In the genomic region with DNA sequence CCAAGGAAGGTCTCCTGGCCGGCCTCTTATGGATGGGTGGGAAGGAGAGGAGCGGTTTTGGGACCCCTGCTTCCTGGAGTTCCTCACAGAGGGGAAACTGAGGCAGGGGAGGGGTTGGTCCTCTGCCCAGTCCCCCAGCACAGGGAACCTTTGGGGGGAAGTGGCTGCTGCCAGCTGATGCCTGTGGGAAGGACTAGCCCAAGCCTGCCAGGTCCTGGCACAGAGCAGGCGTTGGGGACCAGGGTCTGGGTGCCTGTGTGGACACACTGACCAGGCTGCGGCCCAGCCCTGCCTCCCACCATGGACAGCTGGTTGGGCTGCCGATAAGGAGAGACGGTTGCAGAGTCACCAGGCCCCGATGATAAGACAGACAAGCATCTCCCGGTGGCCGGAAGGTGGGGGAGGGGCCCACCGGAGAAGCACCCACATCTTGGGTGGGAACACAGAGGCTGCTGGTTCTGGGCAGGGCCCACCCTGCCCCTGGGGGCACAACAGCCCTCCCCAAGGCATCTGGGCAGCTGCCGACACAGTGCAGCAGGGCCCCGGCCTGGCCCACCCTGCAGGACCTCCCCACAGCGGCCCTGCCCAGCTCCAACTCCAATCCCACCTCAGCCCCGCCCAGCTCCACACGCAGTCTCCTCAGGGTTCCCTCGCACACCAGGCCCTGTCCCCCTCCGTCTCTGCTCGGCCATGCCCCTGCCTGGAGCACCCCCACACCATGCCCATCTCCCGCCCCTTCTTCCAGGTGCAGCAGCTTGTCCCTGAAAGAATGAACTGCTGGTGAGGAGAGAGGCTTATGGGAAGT, we compare ENCODE assay signal across 1 cellular context.
A peak's percentile ranks its signal among the peaks of the same experiment; 100 is the strongest.
TF ChIP-seq lines count a peak whose summit lies in the region.

No MANE protein-coding gene starts in this region.

TF ChIP-seq in K562, 482 proteins besides CTCF, POLR2A, EP300 and RAD21 (continued from another document and continues in another):
- TF ChIP-seq, protein P1, sequence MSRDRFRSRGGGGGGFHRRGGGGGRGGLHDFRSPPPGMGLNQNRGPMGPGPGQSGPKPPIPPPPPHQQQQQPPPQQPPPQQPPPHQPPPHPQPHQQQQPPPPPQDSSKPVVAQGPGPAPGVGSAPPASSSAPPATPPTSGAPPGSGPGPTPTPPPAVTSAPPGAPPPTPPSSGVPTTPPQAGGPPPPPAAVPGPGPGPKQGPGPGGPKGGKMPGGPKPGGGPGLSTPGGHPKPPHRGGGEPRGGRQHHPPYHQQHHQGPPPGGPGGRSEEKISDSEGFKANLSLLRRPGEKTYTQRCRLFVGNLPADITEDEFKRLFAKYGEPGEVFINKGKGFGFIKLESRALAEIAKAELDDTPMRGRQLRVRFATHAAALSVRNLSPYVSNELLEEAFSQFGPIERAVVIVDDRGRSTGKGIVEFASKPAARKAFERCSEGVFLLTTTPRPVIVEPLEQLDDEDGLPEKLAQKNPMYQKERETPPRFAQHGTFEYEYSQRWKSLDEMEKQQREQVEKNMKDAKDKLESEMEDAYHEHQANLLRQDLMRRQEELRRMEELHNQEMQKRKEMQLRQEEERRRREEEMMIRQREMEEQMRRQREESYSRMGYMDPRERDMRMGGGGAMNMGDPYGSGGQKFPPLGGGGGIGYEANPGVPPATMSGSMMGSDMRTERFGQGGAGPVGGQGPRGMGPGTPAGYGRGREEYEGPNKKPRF (IDR thresholded peaks at IDR 0.05; ENCODE audit: low read depth, low read length), result no peak
- TF ChIP-seq RBBP5 (IDR thresholded peaks at IDR 0.05; ENCODE audit: borderline replicate concordance, insufficient read depth, low read length, poor library complexity, severe bottlenecking), result no peak
- TF ChIP-seq ZNF778 (CRISPR knock-in tag; IDR thresholded peaks at IDR 0.05), result no peak
- no peak; a peak in 1 of 3 replicates for TF ChIP-seq CBX3 (IDR thresholded peaks at IDR 0.05; ENCODE audit: borderline replicate concordance in 1 of 2, low read length in 2 of 2)
- TF ChIP-seq NCOR1 (IDR thresholded peaks at IDR 0.05), result peak; percentile 92
- TF ChIP-seq BRD9 (IDR thresholded peaks at IDR 0.05; ENCODE audit: low read depth, partially characterized antibody), result peak; percentile 77
- no peak for TF ChIP-seq SAFB2 (IDR thresholded peaks at IDR 0.05; ENCODE audit: borderline replicate concordance, low read depth, low read length, severe bottlenecking)
- TF ChIP-seq, protein P2, sequence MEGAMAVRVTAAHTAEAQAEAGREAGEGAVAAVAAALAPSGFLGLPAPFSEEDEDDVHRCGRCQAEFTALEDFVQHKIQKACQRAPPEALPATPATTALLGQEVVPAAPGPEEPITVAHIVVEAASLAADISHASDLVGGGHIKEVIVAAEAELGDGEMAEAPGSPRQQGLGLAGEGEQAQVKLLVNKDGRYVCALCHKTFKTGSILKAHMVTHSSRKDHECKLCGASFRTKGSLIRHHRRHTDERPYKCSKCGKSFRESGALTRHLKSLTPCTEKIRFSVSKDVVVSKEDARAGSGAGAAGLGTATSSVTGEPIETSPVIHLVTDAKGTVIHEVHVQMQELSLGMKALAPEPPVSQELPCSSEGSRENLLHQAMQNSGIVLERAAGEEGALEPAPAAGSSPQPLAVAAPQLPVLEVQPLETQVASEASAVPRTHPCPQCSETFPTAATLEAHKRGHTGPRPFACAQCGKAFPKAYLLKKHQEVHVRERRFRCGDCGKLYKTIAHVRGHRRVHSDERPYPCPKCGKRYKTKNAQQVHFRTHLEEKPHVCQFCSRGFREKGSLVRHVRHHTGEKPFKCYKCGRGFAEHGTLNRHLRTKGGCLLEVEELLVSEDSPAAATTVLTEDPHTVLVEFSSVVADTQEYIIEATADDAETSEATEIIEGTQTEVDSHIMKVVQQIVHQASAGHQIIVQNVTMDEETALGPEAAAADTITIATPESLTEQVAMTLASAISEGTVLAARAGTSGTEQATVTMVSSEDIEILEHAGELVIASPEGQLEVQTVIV (CRISPR knock-in tag; IDR thresholded peaks at IDR 0.05; ENCODE audit: borderline replicate concordance), result no peak; the same call in 1 of the 2 replicates
- TF ChIP-seq MYC (IDR thresholded peaks at IDR 0.05; ENCODE audit: low read depth, low read length), result no peak
- peak; percentile 76; the same call in 1 of the 2 replicates for TF ChIP-seq MYC (CRISPR knock-in tag; IDR thresholded peaks at IDR 0.05; ENCODE audit: borderline replicate concordance, low read depth)
- TF ChIP-seq, protein P3, sequence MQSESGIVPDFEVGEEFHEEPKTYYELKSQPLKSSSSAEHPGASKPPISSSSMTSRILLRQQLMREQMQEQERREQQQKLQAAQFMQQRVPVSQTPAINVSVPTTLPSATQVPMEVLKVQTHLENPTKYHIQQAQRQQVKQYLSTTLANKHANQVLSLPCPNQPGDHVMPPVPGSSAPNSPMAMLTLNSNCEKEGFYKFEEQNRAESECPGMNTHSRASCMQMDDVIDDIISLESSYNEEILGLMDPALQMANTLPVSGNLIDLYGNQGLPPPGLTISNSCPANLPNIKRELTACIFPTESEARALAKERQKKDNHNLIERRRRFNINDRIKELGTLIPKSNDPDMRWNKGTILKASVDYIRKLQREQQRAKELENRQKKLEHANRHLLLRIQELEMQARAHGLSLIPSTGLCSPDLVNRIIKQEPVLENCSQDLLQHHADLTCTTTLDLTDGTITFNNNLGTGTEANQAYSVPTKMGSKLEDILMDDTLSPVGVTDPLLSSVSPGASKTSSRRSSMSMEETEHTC (IDR thresholded peaks at IDR 0.05), result peak; percentile 79
- TF ChIP-seq ZNF121 (CRISPR knock-in tag; conservative IDR thresholded peaks at IDR 0.05), result no peak
- TF ChIP-seq PHB2 (IDR thresholded peaks at IDR 0.05; ENCODE audit: low read depth), result peak; percentile 9; the same call in 1 of the 2 replicates
- TF ChIP-seq BCL6 (CRISPR knock-in tag; IDR thresholded peaks at IDR 0.05), result no peak
- no peak for TF ChIP-seq ARID2 (IDR thresholded peaks at IDR 0.05)
- TF ChIP-seq, protein P4, sequence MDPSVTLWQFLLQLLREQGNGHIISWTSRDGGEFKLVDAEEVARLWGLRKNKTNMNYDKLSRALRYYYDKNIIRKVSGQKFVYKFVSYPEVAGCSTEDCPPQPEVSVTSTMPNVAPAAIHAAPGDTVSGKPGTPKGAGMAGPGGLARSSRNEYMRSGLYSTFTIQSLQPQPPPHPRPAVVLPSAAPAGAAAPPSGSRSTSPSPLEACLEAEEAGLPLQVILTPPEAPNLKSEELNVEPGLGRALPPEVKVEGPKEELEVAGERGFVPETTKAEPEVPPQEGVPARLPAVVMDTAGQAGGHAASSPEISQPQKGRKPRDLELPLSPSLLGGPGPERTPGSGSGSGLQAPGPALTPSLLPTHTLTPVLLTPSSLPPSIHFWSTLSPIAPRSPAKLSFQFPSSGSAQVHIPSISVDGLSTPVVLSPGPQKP (CRISPR knock-in tag; IDR thresholded peaks at IDR 0.05), result no peak
- peak; percentile 45 for TF ChIP-seq FIP1L1 (IDR thresholded peaks at IDR 0.05; ENCODE audit: low read depth, low read length, poor library complexity, severe bottlenecking)
- peak; percentile 96 for TF ChIP-seq ARID1B (IDR thresholded peaks at IDR 0.05)
- peak; percentile 79 for TF ChIP-seq MECOM (CRISPR knock-in tag; IDR thresholded peaks at IDR 0.05)
- TF ChIP-seq ZNF644 (tag; IDR thresholded peaks at IDR 0.05; ENCODE audit: low read depth), result peak; percentile 19; the same call in 1 of the 2 replicates
- peak; percentile 85 for TF ChIP-seq CREM (IDR thresholded peaks at IDR 0.05; ENCODE audit: low read depth)
- TF ChIP-seq PHF21A (IDR thresholded peaks at IDR 0.05; ENCODE audit: borderline replicate concordance, low read depth), result no peak
- TF ChIP-seq, protein P5, sequence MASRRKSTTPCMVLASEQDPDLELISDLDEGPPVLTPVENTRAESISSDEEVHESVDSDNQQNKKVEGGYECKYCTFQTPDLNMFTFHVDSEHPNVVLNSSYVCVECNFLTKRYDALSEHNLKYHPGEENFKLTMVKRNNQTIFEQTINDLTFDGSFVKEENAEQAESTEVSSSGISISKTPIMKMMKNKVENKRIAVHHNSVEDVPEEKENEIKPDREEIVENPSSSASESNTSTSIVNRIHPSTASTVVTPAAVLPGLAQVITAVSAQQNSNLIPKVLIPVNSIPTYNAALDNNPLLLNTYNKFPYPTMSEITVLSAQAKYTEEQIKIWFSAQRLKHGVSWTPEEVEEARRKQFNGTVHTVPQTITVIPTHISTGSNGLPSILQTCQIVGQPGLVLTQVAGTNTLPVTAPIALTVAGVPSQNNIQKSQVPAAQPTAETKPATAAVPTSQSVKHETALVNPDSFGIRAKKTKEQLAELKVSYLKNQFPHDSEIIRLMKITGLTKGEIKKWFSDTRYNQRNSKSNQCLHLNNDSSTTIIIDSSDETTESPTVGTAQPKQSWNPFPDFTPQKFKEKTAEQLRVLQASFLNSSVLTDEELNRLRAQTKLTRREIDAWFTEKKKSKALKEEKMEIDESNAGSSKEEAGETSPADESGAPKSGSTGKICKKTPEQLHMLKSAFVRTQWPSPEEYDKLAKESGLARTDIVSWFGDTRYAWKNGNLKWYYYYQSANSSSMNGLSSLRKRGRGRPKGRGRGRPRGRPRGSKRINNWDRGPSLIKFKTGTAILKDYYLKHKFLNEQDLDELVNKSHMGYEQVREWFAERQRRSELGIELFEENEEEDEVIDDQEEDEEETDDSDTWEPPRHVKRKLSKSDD (conservative IDR thresholded peaks at IDR 0.05; ENCODE audit: low read length), result no peak
- TF ChIP-seq, protein P6, sequence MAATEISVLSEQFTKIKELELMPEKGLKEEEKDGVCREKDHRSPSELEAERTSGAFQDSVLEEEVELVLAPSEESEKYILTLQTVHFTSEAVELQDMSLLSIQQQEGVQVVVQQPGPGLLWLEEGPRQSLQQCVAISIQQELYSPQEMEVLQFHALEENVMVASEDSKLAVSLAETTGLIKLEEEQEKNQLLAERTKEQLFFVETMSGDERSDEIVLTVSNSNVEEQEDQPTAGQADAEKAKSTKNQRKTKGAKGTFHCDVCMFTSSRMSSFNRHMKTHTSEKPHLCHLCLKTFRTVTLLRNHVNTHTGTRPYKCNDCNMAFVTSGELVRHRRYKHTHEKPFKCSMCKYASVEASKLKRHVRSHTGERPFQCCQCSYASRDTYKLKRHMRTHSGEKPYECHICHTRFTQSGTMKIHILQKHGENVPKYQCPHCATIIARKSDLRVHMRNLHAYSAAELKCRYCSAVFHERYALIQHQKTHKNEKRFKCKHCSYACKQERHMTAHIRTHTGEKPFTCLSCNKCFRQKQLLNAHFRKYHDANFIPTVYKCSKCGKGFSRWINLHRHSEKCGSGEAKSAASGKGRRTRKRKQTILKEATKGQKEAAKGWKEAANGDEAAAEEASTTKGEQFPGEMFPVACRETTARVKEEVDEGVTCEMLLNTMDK (IDR thresholded peaks at IDR 0.05; ENCODE audit: borderline replicate concordance, insufficient read depth, low read depth, low read length, poor library complexity, severe bottlenecking), result no peak
- TF ChIP-seq WHSC1 (IDR thresholded peaks at IDR 0.05; ENCODE audit: low read length), result no peak
- TF ChIP-seq BHLHE40 (IDR thresholded peaks at IDR 0.05; ENCODE audit: low read length), result peak; percentile 71
- TF ChIP-seq, protein P7, sequence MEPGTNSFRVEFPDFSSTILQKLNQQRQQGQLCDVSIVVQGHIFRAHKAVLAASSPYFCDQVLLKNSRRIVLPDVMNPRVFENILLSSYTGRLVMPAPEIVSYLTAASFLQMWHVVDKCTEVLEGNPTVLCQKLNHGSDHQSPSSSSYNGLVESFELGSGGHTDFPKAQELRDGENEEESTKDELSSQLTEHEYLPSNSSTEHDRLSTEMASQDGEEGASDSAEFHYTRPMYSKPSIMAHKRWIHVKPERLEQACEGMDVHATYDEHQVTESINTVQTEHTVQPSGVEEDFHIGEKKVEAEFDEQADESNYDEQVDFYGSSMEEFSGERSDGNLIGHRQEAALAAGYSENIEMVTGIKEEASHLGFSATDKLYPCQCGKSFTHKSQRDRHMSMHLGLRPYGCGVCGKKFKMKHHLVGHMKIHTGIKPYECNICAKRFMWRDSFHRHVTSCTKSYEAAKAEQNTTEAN (CRISPR knock-in tag; IDR thresholded peaks at IDR 0.05), result no peak
- TF ChIP-seq DPF2 (IDR thresholded peaks at IDR 0.05), result peak; percentile 93
- TF ChIP-seq, protein P8, sequence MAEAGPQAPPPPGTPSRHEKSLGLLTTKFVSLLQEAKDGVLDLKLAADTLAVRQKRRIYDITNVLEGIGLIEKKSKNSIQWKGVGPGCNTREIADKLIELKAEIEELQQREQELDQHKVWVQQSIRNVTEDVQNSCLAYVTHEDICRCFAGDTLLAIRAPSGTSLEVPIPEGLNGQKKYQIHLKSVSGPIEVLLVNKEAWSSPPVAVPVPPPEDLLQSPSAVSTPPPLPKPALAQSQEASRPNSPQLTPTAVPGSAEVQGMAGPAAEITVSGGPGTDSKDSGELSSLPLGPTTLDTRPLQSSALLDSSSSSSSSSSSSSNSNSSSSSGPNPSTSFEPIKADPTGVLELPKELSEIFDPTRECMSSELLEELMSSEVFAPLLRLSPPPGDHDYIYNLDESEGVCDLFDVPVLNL (CRISPR knock-in tag; IDR thresholded peaks at IDR 0.05; ENCODE audit: low read depth), result no peak
- no peak for TF ChIP-seq SMARCB1 (IDR thresholded peaks at IDR 0.05; ENCODE audit: insufficient read length, low read depth)
- TF ChIP-seq HMGN3 (IDR thresholded peaks at IDR 0.05; ENCODE audit: borderline replicate concordance, extremely low read depth, insufficient read length, low read depth, low read length), result peak; percentile 100
- no peak for TF ChIP-seq ZNF174 (CRISPR knock-in tag; IDR thresholded peaks at IDR 0.05)
- TF ChIP-seq TCF3 (CRISPR knock-in tag; IDR thresholded peaks at IDR 0.05), result peak; percentile 95
- TF ChIP-seq, protein P9, sequence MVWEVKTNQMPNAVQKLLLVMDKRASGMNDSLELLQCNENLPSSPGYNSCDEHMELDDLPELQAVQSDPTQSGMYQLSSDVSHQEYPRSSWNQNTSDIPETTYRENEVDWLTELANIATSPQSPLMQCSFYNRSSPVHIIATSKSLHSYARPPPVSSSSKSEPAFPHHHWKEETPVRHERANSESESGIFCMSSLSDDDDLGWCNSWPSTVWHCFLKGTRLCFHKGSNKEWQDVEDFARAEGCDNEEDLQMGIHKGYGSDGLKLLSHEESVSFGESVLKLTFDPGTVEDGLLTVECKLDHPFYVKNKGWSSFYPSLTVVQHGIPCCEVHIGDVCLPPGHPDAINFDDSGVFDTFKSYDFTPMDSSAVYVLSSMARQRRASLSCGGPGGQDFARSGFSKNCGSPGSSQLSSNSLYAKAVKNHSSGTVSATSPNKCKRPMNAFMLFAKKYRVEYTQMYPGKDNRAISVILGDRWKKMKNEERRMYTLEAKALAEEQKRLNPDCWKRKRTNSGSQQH (CRISPR knock-in tag; IDR thresholded peaks at IDR 0.05), result no peak
- no peak for TF ChIP-seq NFE2L1 (tag; IDR thresholded peaks at IDR 0.05; ENCODE audit: borderline replicate concordance, low read depth)
- no peak for TF ChIP-seq CBX8 (IDR thresholded peaks at IDR 0.05; ENCODE audit: borderline replicate concordance, extremely low read depth, low read depth, low read length, poor library complexity, severe bottlenecking)
- TF ChIP-seq, protein P10, sequence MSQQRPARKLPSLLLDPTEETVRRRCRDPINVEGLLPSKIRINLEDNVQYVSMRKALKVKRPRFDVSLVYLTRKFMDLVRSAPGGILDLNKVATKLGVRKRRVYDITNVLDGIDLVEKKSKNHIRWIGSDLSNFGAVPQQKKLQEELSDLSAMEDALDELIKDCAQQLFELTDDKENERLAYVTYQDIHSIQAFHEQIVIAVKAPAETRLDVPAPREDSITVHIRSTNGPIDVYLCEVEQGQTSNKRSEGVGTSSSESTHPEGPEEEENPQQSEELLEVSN (IDR thresholded peaks at IDR 0.05; ENCODE audit: borderline replicate concordance in 1 of 2, extremely low read depth in 1 of 2, insufficient read depth in 1 of 2, insufficient read length in 1 of 2, low read depth in 1 of 2, low read length in 1 of 2, poor library complexity in 1 of 2, severe bottlenecking in 1 of 2), result peak; percentile 25 to 30
- peak; percentile 100 for TF ChIP-seq RNF2 (IDR thresholded peaks at IDR 0.05)
- TF ChIP-seq FOXK2 (conservative IDR thresholded peaks at IDR 0.05 in 1 of 2, IDR thresholded peaks at IDR 0.05 in 1 of 2; ENCODE audit: low read depth in 2 of 2), result peak in 1 of 2 experiments; percentile 51; a peak in 1 of 4 replicates
- TF ChIP-seq CBFB (CRISPR knock-in tag; IDR thresholded peaks at IDR 0.05), result peak; percentile 59; the same call in 1 of the 2 replicates
- no peak; the same call in 1 of the 2 replicates for TF ChIP-seq ZNF324 (CRISPR knock-in tag; IDR thresholded peaks at IDR 0.05)
